Comparison of ENCODE assay signal across 25 cellular contexts in genomic region chr2:84989422-84989821, GRCh38. TPM values are rescaled to one million over a fixed set of nuclear protein-coding genes. Genes with fewer than 3 reads are reported as not detected.
A peak's percentile ranks its signal among the peaks of the same experiment; 100 is the strongest.
DNase-seq lines count a peak whose midpoint lies in the region; ATAC-seq, FAIRE-seq and TF ChIP-seq lines count a peak whose summit lies in the region.
"Had no signal": no experiment of that assay in that cellular context is flagged by ENCODE, and none has a peak within 500 bp of the region (broad histone marks: within the 10 kb centered on the region; RNA-seq: fewer than 3 reads in every experiment).

No MANE protein-coding gene starts in this region.

- H3K9me3 ChIP-seq in GM23248 (ENCODE audit: low read depth) (no peaks in the 10 kb centered on the region), SK-N-MC (ENCODE audit: low read depth, low read length) (no peaks in the 10 kb centered on the region), transverse colon (no peaks in the 10 kb centered on the region)

- H3K36me3 Mint-ChIP-seq in activated CD4-positive, alpha-beta T cell treated with anti-CD3 and anti-CD28 coated beads for 36 hours (ENCODE audit: low read depth): peaks cover 24% of the 10 kb centered on the region
- peaks cover 11% of the 10 kb centered on the region for H3K36me3 Mint-ChIP-seq in activated CD4-positive, alpha-beta T cell treated with anti-CD3 and anti-CD28 coated beads, Interleukin-2, amount 10 ng/mL, durations not matched to agents 24 days and 14 days (ENCODE audit: low read depth)

- no peak for TF ChIP-seq EP300 in transverse colon (IDR thresholded peaks at IDR 0.05; ENCODE audit: low read depth)

- H3K9ac ChIP-seq in GM23248 (no peak overlapping the region), SK-N-MC (ENCODE audit: insufficient read length) (no peak overlapping the region)

- no peak overlapping the region for H2AFZ ChIP-seq in GM23248

- peaks cover 67% of the 10 kb centered on the region for H3F3A ChIP-seq in GM23248 (ENCODE audit: insufficient read depth)

- H3K79me2 ChIP-seq in GM23248 (ENCODE audit: insufficient read depth): peaks cover 95% of the 10 kb centered on the region

- intact Hi-C loops in activated CD4-positive, alpha-beta T cell treated with anti-CD3 and anti-CD28 coated beads for 36 hours (cut with DNase I, micrococcal nuclease): no loop called here
- intact Hi-C loops in activated CD4-positive, alpha-beta T cell treated with anti-CD3 and anti-CD28 coated beads, Interleukin-2, amount 10 ng/mL, durations not matched to agents 24 days and 14 days (cut with micrococcal nuclease): loop anchor here (1.0 to 2.0 kb wide), 2 partner anchors 10 to 17 kb away; no protein-coding TSS in a partner anchor
- intact Hi-C loops in transverse colon (cut with DNase I; ENCODE audit: low total_unique reads): no loop called here

- CTCF ChIA-PET in activated CD4-positive, alpha-beta T cell treated with anti-CD3 and anti-CD28 coated beads for 36 hours (lab: Charles Lee): interaction anchor here (0.6 to 1.6 kb wide), 3 partner anchors 9 to 63 kb away, joined by 3 to 5 read pairs (median 3); no protein-coding TSS in a partner anchor

- H3K27me3 ChIP-seq in GM23248 (replicated peaks; ENCODE audit: insufficient read depth) (no peaks in the 10 kb centered on the region), transverse colon (no peaks in the 10 kb centered on the region)

- peaks cover 40% of the 10 kb centered on the region for H3K4me1 Mint-ChIP-seq in activated CD4-positive, alpha-beta T cell treated with anti-CD3 and anti-CD28 coated beads for 36 hours
- H3K4me1 Mint-ChIP-seq in activated CD4-positive, alpha-beta T cell treated with anti-CD3 and anti-CD28 coated beads, Interleukin-2, amount 10 ng/mL, durations not matched to agents 24 days and 14 days: peaks cover 33% of the 10 kb centered on the region

- POLR2A ChIA-PET in activated CD4-positive, alpha-beta T cell treated with anti-CD3 and anti-CD28 coated beads for 36 hours (lab: Charles Lee): no interaction called here

- TF ChIP-seq POLR2A in GM12892 (IDR thresholded peaks at IDR 0.05; ENCODE audit: low read depth, low read length) (no peak), transverse colon (IDR thresholded peaks at IDR 0.05) (no peak)

- peaks cover 20% of the 10 kb centered on the region; the same call in 1 of the 2 replicates for H4K20me1 ChIP-seq in GM23248 (ENCODE audit: insufficient read depth)

- no peak overlapping the region for H3K4me3 Mint-ChIP-seq in activated CD4-positive, alpha-beta T cell treated with anti-CD3 and anti-CD28 coated beads for 36 hours
- no peak overlapping the region for H3K4me3 Mint-ChIP-seq in activated CD4-positive, alpha-beta T cell treated with anti-CD3 and anti-CD28 coated beads, Interleukin-2, amount 10 ng/mL, durations not matched to agents 24 days and 14 days
- H3K4me3 Mint-ChIP-seq: CD8-positive, alpha-beta memory T cell had no signal

- peak overlapping the region; percentile 37 for H3K4me2 ChIP-seq in GM23248 (ENCODE audit: unreplicated experiment)

- no peak overlapping the region for H3K27ac Mint-ChIP-seq in activated CD4-positive, alpha-beta T cell treated with anti-CD3 and anti-CD28 coated beads for 36 hours
- no peak overlapping the region for H3K27ac Mint-ChIP-seq in activated CD4-positive, alpha-beta T cell treated with anti-CD3 and anti-CD28 coated beads, Interleukin-2, amount 10 ng/mL, durations not matched to agents 24 days and 14 days

- in situ Hi-C loops in GM23248 (cut with MboI): no loop called here
- in situ Hi-C loops in transverse colon (cut with MboI; ENCODE audit: low pct_ligation_motif_present in 1 of 4, low pct_unique_long_range_greater_than_20kb in 1 of 4, low sequenced_read_pairs in 3 of 4): no loop called here

- no peak for FAIRE-seq in GM12892 (lab: Jason Lieb, UNC)
- FAIRE-seq: GM19239, HepG2, RCC 7860 had no signal

- no peaks in the 10 kb centered on the region for H3K9me2 ChIP-seq in GM23248 (ENCODE audit: insufficient read depth)

- no peaks in the 10 kb centered on the region for H3K36me3 ChIP-seq in GM23248 (ENCODE audit: low read depth)
- H3K36me3 ChIP-seq in SK-N-MC (ENCODE audit: insufficient read depth, low read length): 0 out of 2 replicates have a peak, but pooled peaks cover 4% of the 10 kb centered on the region
- H3K36me3 ChIP-seq in transverse colon: no peaks in the 10 kb centered on the region

- TF ChIP-seq CTCF in transverse colon (IDR thresholded peaks at IDR 0.05): no peak

- WGBS in GM23248 (ENCODE audit: low coverage in 1 of 2, low lambda C conversion rate in 2 of 2, missing lambda C conversion rate in 2 of 2), 2 experiments: 74 to 86% methylated on average over 2 of the region's 2 CpGs
- 89 to 91% methylated on average over 2 of the region's 2 CpGs for WGBS in transverse colon (ENCODE audit: low coverage in 1 of 2), 2 donors

- no peaks in the 10 kb centered on the region for H3K9me3 Mint-ChIP-seq in activated CD4-positive, alpha-beta T cell treated with anti-CD3 and anti-CD28 coated beads for 36 hours (ENCODE audit: low read depth)
- H3K9me3 Mint-ChIP-seq in activated CD4-positive, alpha-beta T cell treated with anti-CD3 and anti-CD28 coated beads, Interleukin-2, amount 10 ng/mL, durations not matched to agents 24 days and 14 days: no peaks in the 10 kb centered on the region
- H3K9me3 Mint-ChIP-seq: CD8-positive, alpha-beta memory T cell had no signal

- peaks cover 68% of the 10 kb centered on the region for H3K4me1 ChIP-seq in GM23248 (ENCODE audit: insufficient read depth)
- peaks cover 4 to 69% (median 11%) of the 10 kb centered on the region in 4 donors for H3K4me1 ChIP-seq in transverse colon

- H3K27ac ChIP-seq in GM23248 (peak overlapping the region; percentile 91), SK-N-MC (0 out of 2 replicates have a peak overlapping the region, but pooled peaks have one; percentile 52), transverse colon (no peak overlapping the region)
- H3K27ac ChIP-seq: HL-60 had no signal

- ATAC-seq in activated CD4-positive, alpha-beta T cell treated with anti-CD3 and anti-CD28 coated beads for 36 hours: peak; percentile 57
- ATAC-seq: HepG2, Right ventricle myocardium inferior had no signal

- no peaks in the 10 kb centered on the region for H3K27me3 Mint-ChIP-seq in activated CD4-positive, alpha-beta T cell treated with anti-CD3 and anti-CD28 coated beads for 36 hours
- no peaks in the 10 kb centered on the region for H3K27me3 Mint-ChIP-seq in activated CD4-positive, alpha-beta T cell treated with anti-CD3 and anti-CD28 coated beads, Interleukin-2, amount 10 ng/mL, durations not matched to agents 24 days and 14 days

- DNase-seq in activated CD4-positive, alpha-beta T cell treated with anti-CD3 and anti-CD28 coated beads for 36 hours: no peak
- DNase-seq in activated CD4-positive, alpha-beta T cell treated with anti-CD3 and anti-CD28 coated beads, Interleukin-2, amount 10 ng/mL, durations not matched to agents 24 days and 14 days: no peak
- DNase-seq in GM23248 (peak; percentile 22), SK-N-MC (ENCODE audit: low read depth, low spot score) (no peak), renal cortical epithelial cell (ENCODE audit: low read depth) (peak; percentile 54), GM12892 (ENCODE audit: insufficient read length) (no peak), transverse colon (no peak), NCI-H1694 treated with DMSO at 0.1 percent for 48 hours (lab: John Stamatoyannopoulos, UW) (no peak)
- DNase-seq: 8988T; C1 segment of cervical spinal cord; CD8-positive, alpha-beta memory T cell; EL; GF-D8; HCEC 1CT; KBM-7; NCI-H1105; NCI-H146; NCI-H2029 treated with DMSO at 0.1 percent for 48 hours; NCI-H2171 treated with DMSO at 0.1 percent for 48 hours; NCI-H524 treated with DMSO at 0.1 percent for 48 hours had no signal

- H3K4me3 ChIP-seq in GM23248 (no peak overlapping the region), SK-N-MC (no peak overlapping the region), transverse colon (no peak overlapping the region)

RNA-seq across cellular contexts. Expression of gene KCMF1, which starts 18.5 kb away (rescaled TPM):
- 10 to 100 TPM; 78.1 to 98.5 TPM for total RNA-seq in activated CD4-positive, alpha-beta T cell treated with anti-CD3 and anti-CD28 coated beads for 36 hours
- total RNA-seq in activated CD4-positive, alpha-beta T cell treated with anti-CD3 and anti-CD28 coated beads, Interleukin-2, amount 10 ng/mL, durations not matched to agents 24 days and 14 days: 98.1 and 101 TPM in 2 replicates
- 87.2 and 131 TPM in 2 replicates for total RNA-seq in GM23248 (2014; rRNA removed; shearing (Covaris generic))
- polyA plus RNA-seq in GM23248 (2016; fragmentation: Nextera tagmentation; extraction: Ambion mirVana): 52.5 and 54.3 TPM in 2 replicates
- total RNA-seq in renal cortical epithelial cell (95.9 and 109 TPM in 2 replicates), transverse colon (10 to 100 TPM; 41.5 to 97.3 (median 55.5) TPM)
- polyA plus RNA-seq in GM12892 (2012; ENCODE audit: missing spikeins): 68.1 TPM

Comparison
In these comparisons a context has a peak if more than half of its experiments do, and no peak if none do; other contexts are left out.
1. DNase-seq: peak in GM23248 (single experiment) and renal cortical epithelial cell (single experiment); none in activated CD4-positive, alpha-beta T cell treated with anti-CD3 and anti-CD28 coated beads for 36 hours (single experiment), activated CD4-positive, alpha-beta T cell treated with anti-CD3 and anti-CD28 coated beads, Interleukin-2, amount 10 ng/mL, durations not matched to agents 24 days and 14 days (single experiment), SK-N-MC (single experiment), GM12892 (single experiment), transverse colon (single experiment) and NCI-H1694 treated with DMSO at 0.1 percent for 48 hours (single experiment).
2. H3K27ac ChIP-seq: peak in GM23248 (single experiment) and SK-N-MC (single experiment); none in transverse colon (0 of 4).